9 cellular contexts compared by ENCODE assay signal in genomic region chr3:63818282-63819150, GRCh38. TPM values are rescaled to one million over a fixed set of nuclear protein-coding genes. Genes with fewer than 3 reads are reported as not detected.
DNase-seq lines count a peak whose midpoint lies in the region; ATAC-seq, FAIRE-seq and TF ChIP-seq lines count a peak whose summit lies in the region.
"Had no signal": no experiment of that assay in that cellular context is flagged by ENCODE, and none has a peak within 500 bp of the region (broad histone marks: within the 10 kb centered on the region; RNA-seq: fewer than 3 reads in every experiment).

No MANE protein-coding gene starts in this region.

- in situ Hi-C loops in HepG2 (cut with HindIII; ENCODE audit: extremely low pct_ligation_motif_present, low pct_unique_long_range_greater_than_20kb) = loop anchor here (5.0 to 25.0 kb wide), 2 partner anchors 466 to 1181 kb away; no protein-coding TSS in a partner anchor

- no peaks in the 10 kb centered on the region for H4K20me1 ChIP-seq in HepG2 (ENCODE audit: insufficient read depth, low read length)
- H4K20me1 ChIP-seq: BLaER1 treated with 17β-estradiol and CSF1 and Interleukin-3, amounts not matched to agents 10 nM and 100 nM had no signal

- BruUV-seq in HepG2 (replicated peaks; lab: Mats Ljungman, UMichigan) = no TSS peak

- peak; percentile 92 for FAIRE-seq in HepG2 (lab: Jason Lieb, UNC)

- no peak overlapping the region for H2AFZ ChIP-seq in HepG2 (ENCODE audit: low read length)

- ATAC-seq in HG02763 (IDR thresholded peaks at IDR 0.05; ENCODE audit: unreplicated experiment) = peak; percentile 76
- peak; percentile 38 to 56 for ATAC-seq in activated CD4-positive, CD25-positive, alpha-beta regulatory T cell treated with anti-CD3 and anti-CD28 coated beads, Interleukin-2, amount 50 U/mL, for 24 hours
- ATAC-seq in HepG2 = peak; percentile 78

- no peak overlapping the region for H3K4me3 ChIP-seq in HepG2 (replicated peaks in 1 of 3; ENCODE audit: insufficient read depth in 1 of 3, low read depth in 2 of 3, low read length in 3 of 3)
- H3K4me3 ChIP-seq: BLaER1 treated with 17β-estradiol and CSF1 and Interleukin-3, amounts not matched to agents 10 nM and 100 nM had no signal

- no peaks in the 10 kb centered on the region for H3K36me3 ChIP-seq in HepG2 (replicated peaks in 1 of 2; ENCODE audit: control insufficient read depth in 1 of 2, insufficient read depth in 2 of 2, low read length in 2 of 2)

- POLR2A ChIA-PET in HepG2 (lab: Yijun Ruan, JAX) = no interaction called here

- TF ChIP-seq RAD21 in HepG2 (CRISPR knock-in tag; IDR thresholded peaks at IDR 0.05) = peak; percentile 63; the same call in 1 of the 2 replicates

- WGBS in HepG2 (ENCODE audit: low lambda C conversion rate) = 40% methylated on average over 10 of the region's 10 CpGs

- H3K79me2 ChIP-seq in HepG2 (ENCODE audit: insufficient read depth, low read length) = no peaks in the 10 kb centered on the region

- H3K27me3 ChIP-seq in HepG2 (ENCODE audit: control insufficient read depth in 1 of 2, insufficient read depth in 2 of 2, low read length in 2 of 2) = no peaks in the 10 kb centered on the region
- H3K27me3 ChIP-seq: BLaER1 treated with 17β-estradiol and CSF1 and Interleukin-3, amounts not matched to agents 10 nM and 100 nM had no signal

- peaks cover 10% of the 10 kb centered on the region for H3K4me1 ChIP-seq in HepG2 (ENCODE audit: insufficient read depth, low read length)
- H3K4me1 ChIP-seq: BLaER1 treated with 17β-estradiol and CSF1 and Interleukin-3, amounts not matched to agents 10 nM and 100 nM had no signal

- H3K27ac ChIP-seq in HepG2 (ENCODE audit: extremely low read length, insufficient read depth, low read length) = no peak overlapping the region
- H3K27ac ChIP-seq: BLaER1 treated with 17β-estradiol and CSF1 and Interleukin-3, amounts not matched to agents 10 nM and 100 nM had no signal

- peak; percentile 84 for TF ChIP-seq CTCF in HepG2 (CRISPR knock-in tag; IDR thresholded peaks at IDR 0.05)

- no peak for TF ChIP-seq EP300 in HepG2 (IDR thresholded peaks at IDR 0.05; ENCODE audit: low read depth in 2 of 2, low read length in 2 of 2)
- no peak for TF ChIP-seq EP300 in HepG2 (CRISPR knock-in tag; IDR thresholded peaks at IDR 0.05; ENCODE audit: borderline replicate concordance)

- no peak for TF ChIP-seq POLR2A in HepG2 (IDR thresholded peaks at IDR 0.05; ENCODE audit: insufficient read depth in 1 of 2, low read depth in 2 of 2, low read length in 2 of 2)

- DNase-seq in DMS53 (lab: John Stamatoyannopoulos, UW) (peak; percentile 45), DMS53 treated with DMSO at 0.1 percent for 48 hours (lab: John Stamatoyannopoulos, UW; ENCODE audit: unreplicated experiment) (no peak), NCI-H2107 (lab: John Stamatoyannopoulos, UW) (peak; percentile 3), cerebellum (ENCODE audit: low spot score) (peak; percentile 54), HepG2 (ENCODE audit: low spot score) (peak; percentile 37)
- peak; percentile 53 for DNase-seq in stimulated activated CD8-positive, alpha-beta memory T cell treated with anti-CD3 and anti-CD28 coated beads, Interleukin-12 subunit alpha, Interleukin-12 subunit beta, amount 100 ng/mL, for 1 hour (ENCODE audit: low read depth)

- H3K4me2 ChIP-seq in HepG2 (ENCODE audit: low read depth, low read length) = no peak overlapping the region
- H3K4me2 ChIP-seq: BLaER1 treated with 17β-estradiol and CSF1 and Interleukin-3, amounts not matched to agents 10 nM and 100 nM had no signal

- CTCF ChIA-PET in HepG2 (lab: Yijun Ruan, JAX; ENCODE audit: low intra/inter-chr PET ratio, low total read pairs) = interaction anchor here (0.8 to 2.6 kb wide), 3 partner anchors 453 to 469 kb away, joined by 5 to 35 read pairs (median 19); no protein-coding TSS in a partner anchor

- no peaks in the 10 kb centered on the region for H3K9me3 ChIP-seq in HepG2 (ENCODE audit: low read length)
- H3K9me3 ChIP-seq: BLaER1 treated with 17β-estradiol and CSF1 and Interleukin-3, amounts not matched to agents 10 nM and 100 nM had no signal

- no peak overlapping the region for H3K9ac ChIP-seq in HepG2 (ENCODE audit: insufficient read depth, low read depth, low read length)
- H3K9ac ChIP-seq: BLaER1 treated with 17β-estradiol and CSF1 and Interleukin-3, amounts not matched to agents 10 nM and 100 nM had no signal

- intact Hi-C loops in HepG2 (cut with micrococcal nuclease; ENCODE audit: unreplicated experiment) = loop anchor here (1.0 to 2.0 kb wide), 3 partner anchors 453 to 1196 kb away; no protein-coding TSS in a partner anchor

RNA-seq across cellular contexts. Expression of gene C3orf49, which starts 0.6 kb away (rescaled TPM):
- total RNA-seq in cerebellum = not detected
- total RNA-seq in HepG2 (2016; rRNA removed; fragmentation: Illumina TruSeq; extraction: Trizol) = not detected in 2 replicates
- not detected in 2 replicates for total RNA-seq in HepG2 (2016; cell fraction: cytosol; rRNA removed; fragmentation: Illumina TruSeq; extraction: Trizol; ENCODE audit: low read depth)
- not detected in 2 replicates for total RNA-seq in HepG2 (2016; cell fraction: insoluble cytoplasmic fraction; rRNA removed; fragmentation: Illumina TruSeq; extraction: Trizol)
- not detected in 2 replicates for total RNA-seq in HepG2 (2016; cell fraction: membrane; rRNA removed; fragmentation: Illumina TruSeq; extraction: Trizol)
- total RNA-seq in HepG2 (2016; cell fraction: nucleus; rRNA removed; fragmentation: Illumina TruSeq; extraction: Trizol) = not detected in 2 replicates
- not detected in 2 replicates for polyA plus RNA-seq in HepG2 (2011; rRNA removed)
- not detected in 2 replicates for polyA plus RNA-seq in HepG2 (2011; cell fraction: cytosol; rRNA removed)
- not detected in 2 replicates for polyA plus RNA-seq in HepG2 (2011; cell fraction: nucleus; rRNA removed)
- not detected in 2 replicates for polyA plus RNA-seq in HepG2 (2012)
- polyA plus RNA-seq in HepG2 (2016; cell fraction: cytosol; fragmentation: Illumina TruSeq; extraction: Trizol; ENCODE audit: low read depth) = not detected in 2 replicates
- not detected in 2 replicates for polyA plus RNA-seq in HepG2 (2016; cell fraction: insoluble cytoplasmic fraction; fragmentation: Illumina TruSeq; extraction: Trizol; ENCODE audit: low read depth)
- not detected in 2 replicates for polyA plus RNA-seq in HepG2 (2016; cell fraction: membrane; fragmentation: Illumina TruSeq; extraction: Trizol; ENCODE audit: low read depth)
- not detected in 2 replicates for polyA plus RNA-seq in HepG2 (2016; cell fraction: nucleus; fragmentation: Illumina TruSeq; extraction: Trizol; ENCODE audit: insufficient read depth, low read depth)
- not detected in 2 replicates for polyA minus RNA-seq in HepG2 (2011; rRNA and poly(A)+ RNA removed; ENCODE audit: low replicate concordance)
- polyA minus RNA-seq in HepG2 (2011; cell fraction: cytosol; rRNA and poly(A)+ RNA removed) = not detected in 2 replicates
- polyA minus RNA-seq in HepG2 (2011; cell fraction: nucleus; rRNA and poly(A)+ RNA removed) = not detected in 2 replicates

RNA-seq across cellular contexts. Expression of gene THOC7, which starts 45.1 kb away (rescaled TPM):
- total RNA-seq in cerebellum = 32.9 TPM
- total RNA-seq in HepG2 (2016; rRNA removed; fragmentation: Illumina TruSeq; extraction: Trizol) = 63.5 and 80.4 TPM in 2 replicates
- total RNA-seq in HepG2 (2016; cell fraction: cytosol; rRNA removed; fragmentation: Illumina TruSeq; extraction: Trizol; ENCODE audit: low read depth) = 77.9 and 86.5 TPM in 2 replicates
- 66.5 and 80.9 TPM in 2 replicates for total RNA-seq in HepG2 (2016; cell fraction: insoluble cytoplasmic fraction; rRNA removed; fragmentation: Illumina TruSeq; extraction: Trizol)
- 75.0 and 86.4 TPM in 2 replicates for total RNA-seq in HepG2 (2016; cell fraction: membrane; rRNA removed; fragmentation: Illumina TruSeq; extraction: Trizol)
- 27.4 and 28.6 TPM in 2 replicates for total RNA-seq in HepG2 (2016; cell fraction: nucleus; rRNA removed; fragmentation: Illumina TruSeq; extraction: Trizol)
- polyA plus RNA-seq in HepG2 (2011; rRNA removed) = 26.5 and 32.8 TPM in 2 replicates
- 11.4 and 19.8 TPM in 2 replicates for polyA plus RNA-seq in HepG2 (2011; cell fraction: cytosol; rRNA removed)
- 4.0 and 6.9 TPM in 2 replicates for polyA plus RNA-seq in HepG2 (2011; cell fraction: nucleus; rRNA removed)
- 42.7 and 59.7 TPM in 2 replicates for polyA plus RNA-seq in HepG2 (2012)
- 131 and 137 TPM in 2 replicates for polyA plus RNA-seq in HepG2 (2016; cell fraction: cytosol; fragmentation: Illumina TruSeq; extraction: Trizol; ENCODE audit: low read depth)
- polyA plus RNA-seq in HepG2 (2016; cell fraction: insoluble cytoplasmic fraction; fragmentation: Illumina TruSeq; extraction: Trizol; ENCODE audit: low read depth) = 111 and 112 TPM in 2 replicates
- polyA plus RNA-seq in HepG2 (2016; cell fraction: membrane; fragmentation: Illumina TruSeq; extraction: Trizol; ENCODE audit: low read depth) = 110 and 112 TPM in 2 replicates
- 54.5 and 57.0 TPM in 2 replicates for polyA plus RNA-seq in HepG2 (2016; cell fraction: nucleus; fragmentation: Illumina TruSeq; extraction: Trizol; ENCODE audit: insufficient read depth, low read depth)
- 2.2 and 5.4 TPM in 2 replicates for polyA minus RNA-seq in HepG2 (2011; rRNA and poly(A)+ RNA removed; ENCODE audit: low replicate concordance)
- 8.1 and 9.6 TPM in 2 replicates for polyA minus RNA-seq in HepG2 (2011; cell fraction: cytosol; rRNA and poly(A)+ RNA removed)
- polyA minus RNA-seq in HepG2 (2011; cell fraction: nucleus; rRNA and poly(A)+ RNA removed) = 7.1 and 10.6 TPM in 2 replicates

RNA-seq across cellular contexts. Expression of gene ATXN7, which starts 45.2 kb away (rescaled TPM):
- 26.7 TPM for total RNA-seq in cerebellum
- 5.4 and 13.8 TPM in 2 replicates for total RNA-seq in HepG2 (2016; rRNA removed; fragmentation: Illumina TruSeq; extraction: Trizol)
- total RNA-seq in HepG2 (2016; cell fraction: cytosol; rRNA removed; fragmentation: Illumina TruSeq; extraction: Trizol; ENCODE audit: low read depth) = 6.8 and 8.0 TPM in 2 replicates
- total RNA-seq in HepG2 (2016; cell fraction: insoluble cytoplasmic fraction; rRNA removed; fragmentation: Illumina TruSeq; extraction: Trizol) = 5.9 and 11.2 TPM in 2 replicates
- 7.3 and 7.5 TPM in 2 replicates for total RNA-seq in HepG2 (2016; cell fraction: membrane; rRNA removed; fragmentation: Illumina TruSeq; extraction: Trizol)
- 40.8 and 41.1 TPM in 2 replicates for total RNA-seq in HepG2 (2016; cell fraction: nucleus; rRNA removed; fragmentation: Illumina TruSeq; extraction: Trizol)
- polyA plus RNA-seq in HepG2 (2011; rRNA removed) = 18.7 and 20.0 TPM in 2 replicates
- polyA plus RNA-seq in HepG2 (2011; cell fraction: cytosol; rRNA removed) = 7.6 and 8.5 TPM in 2 replicates
- polyA plus RNA-seq in HepG2 (2011; cell fraction: nucleus; rRNA removed) = 45.2 and 47.7 TPM in 2 replicates
- 6.4 and 9.3 TPM in 2 replicates for polyA plus RNA-seq in HepG2 (2012)
- 0.12 and 0.27 TPM in 2 replicates for polyA plus RNA-seq in HepG2 (2016; cell fraction: cytosol; fragmentation: Illumina TruSeq; extraction: Trizol; ENCODE audit: low read depth)
- 3.3 TPM in 2 replicates for polyA plus RNA-seq in HepG2 (2016; cell fraction: insoluble cytoplasmic fraction; fragmentation: Illumina TruSeq; extraction: Trizol; ENCODE audit: low read depth)
- polyA plus RNA-seq in HepG2 (2016; cell fraction: membrane; fragmentation: Illumina TruSeq; extraction: Trizol; ENCODE audit: low read depth) = 0.78 and 0.88 TPM in 2 replicates
- 12.8 and 18.3 TPM in 2 replicates for polyA plus RNA-seq in HepG2 (2016; cell fraction: nucleus; fragmentation: Illumina TruSeq; extraction: Trizol; ENCODE audit: insufficient read depth, low read depth)
- 71.6 and 73.2 TPM in 2 replicates for polyA minus RNA-seq in HepG2 (2011; rRNA and poly(A)+ RNA removed; ENCODE audit: low replicate concordance)
- polyA minus RNA-seq in HepG2 (2011; cell fraction: cytosol; rRNA and poly(A)+ RNA removed) = 12.0 and 13.4 TPM in 2 replicates
- 131 and 156 TPM in 2 replicates for polyA minus RNA-seq in HepG2 (2011; cell fraction: nucleus; rRNA and poly(A)+ RNA removed)
